Comparison of ENCODE assay signal across 3 cellular contexts in the genomic region with DNA sequence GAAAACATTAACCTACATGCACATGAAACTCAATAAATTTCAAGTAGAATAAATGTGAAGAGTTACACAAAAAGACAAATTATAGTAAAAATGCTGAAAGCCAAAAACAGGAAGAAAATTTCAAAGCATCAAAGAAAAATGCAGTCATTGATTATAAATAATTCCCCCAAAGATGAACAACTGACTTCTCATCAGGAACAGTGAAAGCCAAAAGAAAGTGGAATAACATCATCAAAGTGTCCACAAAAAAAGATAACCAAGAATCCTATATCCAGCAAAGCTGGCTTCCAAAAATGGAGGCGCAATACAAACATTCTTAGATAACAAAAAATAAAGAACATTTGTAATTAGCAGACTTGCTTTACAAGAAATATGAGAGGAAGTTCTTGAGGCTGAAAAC.
TF ChIP-seq lines count a peak whose summit lies in the region.

No MANE protein-coding gene starts in this region.

TF ChIP-seq in HepG2, 621 proteins besides CTCF, POLR2A, EP300 and RAD21:
- TF ChIP-seq ZNF317 (CRISPR knock-in tag; IDR thresholded peaks at IDR 0.05) (peak; percentile 98), HMGXB3 (CRISPR knock-in tag; IDR thresholded peaks at IDR 0.05; ENCODE audit: borderline replicate concordance) (no peak)

TF ChIP-seq in HEK293, 187 proteins besides CTCF, POLR2A, EP300 and RAD21:
- TF ChIP-seq SETDB1 (IDR thresholded peaks at IDR 0.05; ENCODE audit: insufficient read length, low read length) (peak; percentile 69), ZNF548 (tag by site-specific recombination; IDR thresholded peaks at IDR 0.05) (no peak), ZNF658 (tag by site-specific recombination; IDR thresholded peaks at IDR 0.05) (no peak)

TF ChIP-seq in WTC11, 78 proteins besides CTCF, POLR2A, EP300 and RAD21:
- TF ChIP-seq ZNF317 (CRISPR knock-in tag; IDR thresholded peaks at IDR 0.05; ENCODE audit: borderline replicate concordance, low read depth) (0 out of 2 replicates have a peak, but pooled peaks have one; percentile 57), MYBL2 (CRISPR knock-in tag; IDR thresholded peaks at IDR 0.05) (no peak)
